ENCODE assay signal across 23 cellular contexts in genomic region chr6:112526594-112526993, GRCh38.
"Had no signal": no experiment of that assay in that cellular context is flagged by ENCODE, and none has a peak within 500 bp of the region (broad histone marks: within the 10 kb centered on the region; RNA-seq: fewer than 3 reads in every experiment).

No MANE protein-coding gene starts in this region.

- H3K4me3 ChIP-seq: gastrocnemius medialis, lower lobe of right lung, prostate gland, right atrium auricular region, testis, tibial artery had no signal

- H3K9me3 ChIP-seq: gastrocnemius medialis, prostate gland, right atrium auricular region, testis, tibial artery had no signal

- H3K27me3 Mint-ChIP-seq: type B pancreatic cell had no signal

- H3K27ac Mint-ChIP-seq: endodermal cell; natural killer cell; stimulated activated memory B cell treated with anti-CD40 and anti-IgM and Interleukin-4, amounts not matched to agents 10 μg/mL and 1 μg/mL and 100 μg/mL, for 72 hours; type B pancreatic cell had no signal

- ATAC-seq: esophagus mucosa; gastrocnemius medialis; left ventricle myocardium superior; lower lobe of right lung; natural killer cell; sciatic nerve; stimulated activated memory B cell treated with anti-CD40 and anti-IgM and Interleukin-4, amounts not matched to agents 10 μg/mL and 1 μg/mL and 100 μg/mL, for 72 hours; stimulated activated naive CD8-positive, alpha-beta T cell treated with anti-CD3 and anti-CD28 coated beads, Interleukin-15, Interleukin-2, amounts not matched to agents 100 U/mL and 50 U/mL, for 24 hours had no signal

- H3K36me3 Mint-ChIP-seq: natural killer cell; stimulated activated memory B cell treated with anti-CD40 and anti-IgM and Interleukin-4, amounts not matched to agents 10 μg/mL and 1 μg/mL and 100 μg/mL, for 72 hours; type B pancreatic cell had no signal

- H3K27ac ChIP-seq: epithelial cell of prostate, gastrocnemius medialis, lower lobe of right lung, parathyroid adenoma, prostate gland, right atrium auricular region, testis, tibial artery had no signal

- H3K4me1 Mint-ChIP-seq: natural killer cell; stimulated activated memory B cell treated with anti-CD40 and anti-IgM and Interleukin-4, amounts not matched to agents 10 μg/mL and 1 μg/mL and 100 μg/mL, for 72 hours had no signal

- FAIRE-seq: colon, keratinocyte had no signal

- H3K4me1 ChIP-seq: gastrocnemius medialis, lower lobe of right lung, parathyroid adenoma, prostate gland, right atrium auricular region, testis, tibial artery had no signal

- H3K27me3 ChIP-seq: gastrocnemius medialis, right atrium auricular region, testis, tibial artery had no signal

- H3K9ac ChIP-seq: parathyroid adenoma had no signal

- H3K36me3 ChIP-seq: gastrocnemius medialis, lower lobe of right lung, prostate gland, right atrium auricular region, tibial artery had no signal

- DNase-seq: effector CD8-positive, alpha-beta T cell; endodermal cell; foreskin fibroblast; gastrocnemius medialis; head of caudate nucleus; left ventricle myocardium superior; lower lobe of right lung; natural killer cell; stimulated activated CD4-positive, alpha-beta T cell treated with anti-CD3 and anti-CD28 coated beads, Interleukin-4, amount 100 ng/mL, for 4 hours; stimulated activated naive CD8-positive, alpha-beta T cell treated with anti-CD3 and anti-CD28 coated beads, Interleukin-15, Interleukin-2, amounts not matched to agents 100 U/mL and 50 U/mL, for 24 hours; substantia nigra; testis; tibial artery had no signal

- H3K79me2 ChIP-seq: parathyroid adenoma had no signal

- H3K4me3 Mint-ChIP-seq: endodermal cell; natural killer cell; stimulated activated memory B cell treated with anti-CD40 and anti-IgM and Interleukin-4, amounts not matched to agents 10 μg/mL and 1 μg/mL and 100 μg/mL, for 72 hours; type B pancreatic cell had no signal

- H2AFZ ChIP-seq: parathyroid adenoma had no signal
